ENCODE assay signal across 21 cellular contexts in the genomic region with DNA sequence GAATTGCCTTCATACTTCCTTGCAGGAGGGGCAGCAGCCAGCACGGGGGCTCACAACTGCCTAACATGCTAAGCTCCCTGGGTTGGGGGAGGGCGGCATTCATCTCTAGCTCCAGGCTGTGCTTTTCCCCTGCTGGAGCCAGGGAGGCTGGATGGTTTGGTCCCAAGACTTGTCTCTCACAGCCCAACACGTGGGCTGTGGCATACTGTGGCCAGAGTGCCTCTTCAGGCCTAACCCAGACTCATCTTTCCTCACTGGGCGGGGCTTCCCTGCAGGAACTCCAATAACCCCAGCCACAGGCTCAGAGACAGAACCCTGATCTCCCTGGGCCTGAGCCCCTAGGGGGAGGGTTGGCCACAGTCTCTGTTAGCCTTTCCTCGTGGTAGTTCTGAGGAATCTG.
A peak's percentile ranks its signal among the peaks of the same experiment; 100 is the strongest.
DNase-seq lines count a peak whose midpoint lies in the region; ATAC-seq, FAIRE-seq and TF ChIP-seq lines count a peak whose summit lies in the region.
"Had no signal": no experiment of that assay in that cellular context is flagged by ENCODE, and none has a peak within 500 bp of the region (broad histone marks: within the 10 kb centered on the region; RNA-seq: fewer than 3 reads in every experiment).

No MANE protein-coding gene starts in this region.

- no peak overlapping the region for H4K8ac ChIP-seq in mesendoderm (ENCODE audit: low read depth, low read length)

- intact Hi-C loops in K562 (cut with micrococcal nuclease) = no loop called here
- intact Hi-C loops in psoas muscle (cut with DNase I) = no loop called here

- H2BK120ac ChIP-seq in mesendoderm (ENCODE audit: low read depth, low read length) = no peak overlapping the region

- no peak overlapping the region for H3K4me3 ChIP-seq in K562
- H3K4me3 ChIP-seq in mesendoderm (ENCODE audit: low read length) = no peak overlapping the region
- no peak overlapping the region for H3K4me3 ChIP-seq in coronary artery
- no peak overlapping the region for H3K4me3 ChIP-seq in psoas muscle
- H3K4me3 ChIP-seq: A549, GM23248 had no signal

- H2AFZ ChIP-seq in K562 (ENCODE audit: low read depth, low read length) = peak overlapping the region; percentile 61
- H2AFZ ChIP-seq: GM23248 had no signal

- POLR2A ChIA-PET in K562 (lab: Yijun Ruan, JAX) = no interaction called here

- H3K4me2 ChIP-seq in K562 (ENCODE audit: insufficient read depth, low read length) (no peak overlapping the region), mesendoderm (ENCODE audit: low read length) (no peak overlapping the region)
- H3K4me2 ChIP-seq: A549 had no signal

- no peaks in the 10 kb centered on the region for H3K79me2 ChIP-seq in K562 (ENCODE audit: control insufficient read depth, insufficient read depth, low read length)
- H3K79me2 ChIP-seq in mesendoderm (ENCODE audit: control insufficient read depth, insufficient read depth, low read length) = no peaks in the 10 kb centered on the region

- H3K4ac ChIP-seq in mesendoderm (ENCODE audit: low read depth, low read length) = no peak overlapping the region

- BruUV-seq in K562 (replicated peaks; lab: Mats Ljungman, UMichigan) = no TSS peak

- no peak for TF ChIP-seq RAD21 in K562 (CRISPR knock-in tag; conservative IDR thresholded peaks at IDR 0.05 in 1 of 2, IDR thresholded peaks at IDR 0.05 in 1 of 2)

- TF ChIP-seq CTCF in K562 (IDR thresholded peaks at IDR 0.05 in 2 of 3, conservative IDR thresholded peaks at IDR 0.05 in 1 of 3; ENCODE audit: insufficient read depth in 2 of 3, low read depth in 1 of 3, low read length in 3 of 3) = no peak
- no peak for TF ChIP-seq CTCF in coronary artery (IDR thresholded peaks at IDR 0.05)
- TF ChIP-seq CTCF in psoas muscle (IDR thresholded peaks at IDR 0.05) = no peak

- no peak overlapping the region for H2AK5ac ChIP-seq in mesendoderm (ENCODE audit: low read length)

- H3K23ac ChIP-seq in mesendoderm (ENCODE audit: low read length) = no peak overlapping the region

- ATAC-seq in K562 (peak; percentile 64), psoas muscle (no peak)
- ATAC-seq: A549, HCT116 had no signal

- no peaks in the 10 kb centered on the region for H3K9me1 ChIP-seq in K562 (ENCODE audit: control insufficient read depth, insufficient read depth, low read length)

- WGBS in K562 (ENCODE audit: insufficient coverage, low coverage, missing lambda C conversion rate) = 0% methylated on average over 5 of the region's 5 CpGs
- WGBS in mesendoderm (ENCODE audit: extremely low coverage, insufficient coverage, low lambda C conversion rate) = no CpG with 5 or more reads among the region's 5 CpGs
- 65 to 66% (median 66%) methylated on average over 5 of the region's 5 CpGs for WGBS in psoas muscle, 3 donors

- FAIRE-seq in HTR-8/SVneo (lab: Jason Lieb, UNC) (peak; percentile 4), K562 (lab: Jason Lieb, UNC) (no peak), GM12892 (lab: Jason Lieb, UNC) (no peak)
- FAIRE-seq: A549, D721Med, H54 had no signal

- no peak overlapping the region for H3K56ac ChIP-seq in mesendoderm (ENCODE audit: low read length)

- no peaks in the 10 kb centered on the region for H3K79me1 ChIP-seq in mesendoderm (ENCODE audit: low read length)

- H3K27ac ChIP-seq in K562 (ENCODE audit: extremely low read depth, low read depth, low read length) (no peak overlapping the region), mesendoderm (ENCODE audit: low read depth, low read length) (no peak overlapping the region), coronary artery (no peak overlapping the region), psoas muscle (no peak overlapping the region)
- H3K27ac ChIP-seq: 22Rv1, A549, C4-2B, GM23248 had no signal

- DNase-seq in ELF-1 (ENCODE audit: low read depth, low spot score) = peak; percentile 69
- no peak for DNase-seq in HTR-8/SVneo (ENCODE audit: insufficient read length, low spot score)
- DNase-seq in K562 (ENCODE audit: extremely low read depth in 1 of 4, low spot score in 3 of 4) = no peak
- DNase-seq in mesendoderm = peak; percentile 46
- no peak for DNase-seq in coronary artery (ENCODE audit: low spot score)
- DNase-seq in GM12892 (ENCODE audit: insufficient read length) = no peak
- DNase-seq in NCI-H146 (lab: John Stamatoyannopoulos, UW) = no peak
- no peak for DNase-seq in psoas muscle
- DNase-seq: AML-193; Caco-2; CD4-positive, alpha-beta T cell; DMS153; DMS79; GF-D8; GM23248 had no signal

- no peaks in the 10 kb centered on the region for H3K36me3 ChIP-seq in K562 (ENCODE audit: control insufficient read depth, insufficient read depth, low read length)
- H3K36me3 ChIP-seq in mesendoderm (ENCODE audit: control insufficient read depth, insufficient read depth, low read length) = no peaks in the 10 kb centered on the region
- no peaks in the 10 kb centered on the region for H3K36me3 ChIP-seq in psoas muscle (ENCODE audit: insufficient read depth in 1 of 2, low read depth in 1 of 2)

- no peak overlapping the region for H4K5ac ChIP-seq in mesendoderm (ENCODE audit: low read length)

- in situ Hi-C loops in K562 (cut with MboI) = no loop called here

- H2BK15ac ChIP-seq in mesendoderm (replicated peaks; ENCODE audit: low read depth) = no peak overlapping the region

- H3K9ac ChIP-seq in K562 (ENCODE audit: insufficient read depth in 1 of 2, low read depth in 2 of 2, low read length in 2 of 2) (no peak overlapping the region), mesendoderm (ENCODE audit: low read length) (no peak overlapping the region)
- H3K9ac ChIP-seq: GM23248 had no signal

- CTCF ChIA-PET in K562 (lab: Yijun Ruan, JAX; ENCODE audit: low intra/inter-chr PET ratio) = no interaction called here

- H3K18ac ChIP-seq in mesendoderm (ENCODE audit: low read length) = no peak overlapping the region

- H3K9me3 ChIP-seq in K562 (replicated peaks; ENCODE audit: control insufficient read depth, insufficient read depth, low read depth, low read length) (no peaks in the 10 kb centered on the region), psoas muscle (no peaks in the 10 kb centered on the region)
- H3K9me3 ChIP-seq: A549, Caco-2 had no signal

- H3K4me1 ChIP-seq in K562 (replicated peaks in 1 of 2; ENCODE audit: control insufficient read depth in 2 of 2, insufficient read depth in 2 of 2, low read length in 2 of 2) = no peaks in the 10 kb centered on the region; a peak in 1 of 5 replicates
- H3K4me1 ChIP-seq in mesendoderm (ENCODE audit: control insufficient read depth, low read depth, low read length) = no peaks in the 10 kb centered on the region
- no peaks in the 10 kb centered on the region for H3K4me1 ChIP-seq in psoas muscle
- H3K4me1 ChIP-seq: A549, Caco-2 had no signal

- TF ChIP-seq POLR2A in K562 (conservative IDR thresholded peaks at IDR 0.05) (no peak), GM12892 (IDR thresholded peaks at IDR 0.05; ENCODE audit: low read depth, low read length) (no peak)

- H3K27me3 ChIP-seq in K562 (ENCODE audit: control insufficient read depth in 2 of 2, insufficient read depth in 2 of 2, low read length in 2 of 2) (peaks cover 0 to 9% of the 10 kb centered on the region in 2 experiments; a peak in 3 of 5 replicates), mesendoderm (ENCODE audit: insufficient read depth, low read length, poor library complexity) (no peaks in the 10 kb centered on the region), psoas muscle (ENCODE audit: insufficient read depth in 3 of 3, low read length in 2 of 3) (no peaks in the 10 kb centered on the region)

- no peak overlapping the region for H2BK5ac ChIP-seq in mesendoderm (ENCODE audit: low read length)

- no peak for TF ChIP-seq EP300 in K562 (IDR thresholded peaks at IDR 0.05; ENCODE audit: low read length)

- no peaks in the 10 kb centered on the region for H4K20me1 ChIP-seq in K562 (replicated peaks; ENCODE audit: control insufficient read depth, insufficient read depth, low read length)

TF ChIP-seq in K562, 482 proteins besides CTCF, POLR2A, EP300 and RAD21 (continues in another document):
- TF ChIP-seq SIN3B (IDR thresholded peaks at IDR 0.05; ENCODE audit: low read depth) (no peak), EHMT2 (IDR thresholded peaks at IDR 0.05) (no peak), TOE1 (IDR thresholded peaks at IDR 0.05; ENCODE audit: borderline replicate concordance) (no peak), TOE1 (CRISPR knock-in tag; IDR thresholded peaks at IDR 0.05; ENCODE audit: borderline replicate concordance, low read depth) (no peak), HMG20B (CRISPR knock-in tag; IDR thresholded peaks at IDR 0.05) (no peak), CREM (IDR thresholded peaks at IDR 0.05; ENCODE audit: low read depth) (no peak), BCOR (IDR thresholded peaks at IDR 0.05) (no peak), ZNF212 (CRISPR knock-in tag; IDR thresholded peaks at IDR 0.05) (no peak), ZNF174 (CRISPR knock-in tag; IDR thresholded peaks at IDR 0.05) (no peak), ETV6 (IDR thresholded peaks at IDR 0.05; ENCODE audit: borderline replicate concordance in 1 of 2, low read depth in 2 of 2, low read length in 1 of 2) (no peak), ETV6 (CRISPR knock-in tag; IDR thresholded peaks at IDR 0.05; ENCODE audit: borderline replicate concordance) (no peak), OTX1 (CRISPR knock-in tag; IDR thresholded peaks at IDR 0.05) (no peak)
- TF ChIP-seq, protein P1, sequence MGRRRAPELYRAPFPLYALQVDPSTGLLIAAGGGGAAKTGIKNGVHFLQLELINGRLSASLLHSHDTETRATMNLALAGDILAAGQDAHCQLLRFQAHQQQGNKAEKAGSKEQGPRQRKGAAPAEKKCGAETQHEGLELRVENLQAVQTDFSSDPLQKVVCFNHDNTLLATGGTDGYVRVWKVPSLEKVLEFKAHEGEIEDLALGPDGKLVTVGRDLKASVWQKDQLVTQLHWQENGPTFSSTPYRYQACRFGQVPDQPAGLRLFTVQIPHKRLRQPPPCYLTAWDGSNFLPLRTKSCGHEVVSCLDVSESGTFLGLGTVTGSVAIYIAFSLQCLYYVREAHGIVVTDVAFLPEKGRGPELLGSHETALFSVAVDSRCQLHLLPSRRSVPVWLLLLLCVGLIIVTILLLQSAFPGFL (CRISPR knock-in tag; IDR thresholded peaks at IDR 0.05) = no peak
- TF ChIP-seq, protein P2, sequence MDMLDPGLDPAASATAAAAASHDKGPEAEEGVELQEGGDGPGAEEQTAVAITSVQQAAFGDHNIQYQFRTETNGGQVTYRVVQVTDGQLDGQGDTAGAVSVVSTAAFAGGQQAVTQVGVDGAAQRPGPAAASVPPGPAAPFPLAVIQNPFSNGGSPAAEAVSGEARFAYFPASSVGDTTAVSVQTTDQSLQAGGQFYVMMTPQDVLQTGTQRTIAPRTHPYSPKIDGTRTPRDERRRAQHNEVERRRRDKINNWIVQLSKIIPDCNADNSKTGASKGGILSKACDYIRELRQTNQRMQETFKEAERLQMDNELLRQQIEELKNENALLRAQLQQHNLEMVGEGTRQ (CRISPR knock-in tag; IDR thresholded peaks at IDR 0.05) = no peak

Comparison
In these comparisons a context has a peak if more than half of its experiments do, and no peak if none do; other contexts are left out.
1. DNase-seq: peak in ELF-1 (single experiment) and mesendoderm (single experiment); none in HTR-8/SVneo (single experiment), K562 (0 of 4), coronary artery (single experiment), GM12892 (single experiment), NCI-H146 (single experiment) and psoas muscle (0 of 2).